ENCODE assay signal across 16 cellular contexts in genomic region chr15:101210466-101210865, GRCh38. TPM values are rescaled to one million over a fixed set of nuclear protein-coding genes. Genes with fewer than 3 reads are reported as not detected.
DNase-seq lines count a peak whose midpoint lies in the region; ATAC-seq, FAIRE-seq and TF ChIP-seq lines count a peak whose summit lies in the region.
"Had no signal": no experiment of that assay in that cellular context is flagged by ENCODE, and none has a peak within 500 bp of the region (broad histone marks: within the 10 kb centered on the region; RNA-seq: fewer than 3 reads in every experiment).

No MANE protein-coding gene starts in this region.

- intact Hi-C loops in GM12878 (cut with micrococcal nuclease; ENCODE audit: unreplicated experiment), result no loop called here

- RAD21 ChIA-PET in GM12878 (lab: Charles Lee; ENCODE audit: unreplicated experiment), result interaction anchor here (1.0 to 2.7 kb wide), 12 partner anchors 9 to 90 kb away, joined by 3 to 18 read pairs (median 4); partner anchors contain the start of gene CHSY1

- 100% methylated on average over 2 of the region's 2 CpGs for WGBS in GM12878 (ENCODE audit: insufficient coverage, insufficient replicate concordance, low lambda C conversion rate, missing lambda C conversion rate)

- H3K27me3 ChIP-seq in DOHH2 (ENCODE audit: control insufficient read depth, low read length) (no peaks in the 10 kb centered on the region), Loucy (ENCODE audit: insufficient read depth, low read length, poor library complexity, severe bottlenecking) (no peaks in the 10 kb centered on the region), GM12878 (replicated peaks in 1 of 2; ENCODE audit: control insufficient read depth in 2 of 2, insufficient read depth in 2 of 2, low read length in 1 of 2) (no peaks in the 10 kb centered on the region), muscle layer of duodenum (ENCODE audit: low read depth, low read length) (no peaks in the 10 kb centered on the region)

- BruUV-seq in GM12878 (replicated peaks; lab: Mats Ljungman, UMichigan), result no TSS peak

- FAIRE-seq in GM12878 (lab: Jason Lieb, UNC), result no peak

- TF ChIP-seq POLR2A in GM12878 (IDR thresholded peaks at IDR 0.05; ENCODE audit: low read depth, low read length), result no peak

- SMC1A ChIA-PET in GM12878 (lab: Charles Lee; ENCODE audit: uncharacterized antibody, unreplicated experiment), result interaction anchor here (1.0 to 2.4 kb wide), 10 partner anchors 10 to 83 kb away, joined by 3 to 10 read pairs (median 5); no protein-coding TSS in a partner anchor

- TF ChIP-seq RAD21 in GM12878 (IDR thresholded peaks at IDR 0.05; ENCODE audit: insufficient read depth, low read depth, low read length), result no peak

- in situ Hi-C loops in GM12878 (cut with MboI), result no loop called here

- H3K9me2 ChIP-seq in DOHH2 (replicated peaks; ENCODE audit: control insufficient read depth, low read length) (no peaks in the 10 kb centered on the region), Loucy (replicated peaks; ENCODE audit: low read depth, low read length) (no peaks in the 10 kb centered on the region)

- H3K36me3 ChIP-seq in DOHH2 (ENCODE audit: control insufficient read depth, low read length) (no peaks in the 10 kb centered on the region), Loucy (ENCODE audit: insufficient read depth, low read length) (peaks cover 20% of the 10 kb centered on the region; the same call in 1 of the 2 replicates), GM12878 (ENCODE audit: control insufficient read depth in 2 of 2, insufficient read depth in 2 of 2, low read length in 1 of 2) (peaks cover 3 to 4% of the 10 kb centered on the region in 2 experiments; a peak in 3 of 4 replicates), muscle layer of duodenum (ENCODE audit: control insufficient read depth in 1 of 2, insufficient read depth in 2 of 2, low read length in 2 of 2) (no peaks in the 10 kb centered on the region)

- POLR2A ChIA-PET in GM12878 (lab: Charles Lee), result interaction anchor here (1.0 to 1.1 kb wide), 2 partner anchors 9 to 35 kb away, joined by 4 to 6 read pairs; no protein-coding TSS in a partner anchor

- no peak for TF ChIP-seq CTCF in DOHH2 (IDR thresholded peaks at IDR 0.05; ENCODE audit: low read depth, low read length, poor library complexity, severe bottlenecking)
- TF ChIP-seq CTCF in Loucy (conservative IDR thresholded peaks at IDR 0.05; ENCODE audit: low read length), result no peak
- no peak for TF ChIP-seq CTCF in GM12878 (IDR thresholded peaks at IDR 0.05 in 2 of 3, conservative IDR thresholded peaks at IDR 0.05 in 1 of 3; ENCODE audit: control insufficient read depth in 2 of 3, extremely low read depth in 1 of 3, insufficient read depth in 1 of 3, low read depth in 3 of 3, low read length in 3 of 3)

- no peak overlapping the region for H3K4me3 ChIP-seq in DOHH2 (ENCODE audit: low read length)
- no peak overlapping the region for H3K4me3 ChIP-seq in Loucy (ENCODE audit: low read length, poor library complexity, severe bottlenecking)
- H3K4me3 ChIP-seq in GM12878, result no peak overlapping the region
- no peak overlapping the region for H3K4me3 ChIP-seq in muscle layer of duodenum (ENCODE audit: low read depth in 1 of 2, low read length in 2 of 2)

- DNase-seq in GM12878 (ENCODE audit: low read depth, low spot score) (no peak), SKM-1 treated with dmso at 0.1 percent for 144 hours (lab: John Stamatoyannopoulos, UW; ENCODE audit: unreplicated experiment) (no peak), superior temporal gyrus (ENCODE audit: extremely low spot score) (no peak), globus pallidus (ENCODE audit: low spot score) (no peak)
- DNase-seq: activated CD8-positive, alpha-beta memory T cell treated with anti-CD3 and anti-CD28 coated beads for 24 hours; effector memory CD4-positive, alpha-beta T cell; hypothalamus; NCI-H1417; NCI-H526; stimulated activated CD4-positive, alpha-beta T cell treated with anti-CD3 and anti-CD28 coated beads, Interleukin-2, amount 100 ng/mL, for 48 hours; stimulated activated naive CD8-positive, alpha-beta T cell treated with anti-CD3 and anti-CD28 coated beads, Interleukin-15, Interleukin-2, amounts not matched to agents 100 U/mL and 50 U/mL, for 24 hours; T-cell had no signal

- no peaks in the 10 kb centered on the region for H4K20me1 ChIP-seq in DOHH2 (ENCODE audit: control insufficient read depth, insufficient read depth, low read depth, low read length)
- peaks cover 95% of the 10 kb centered on the region for H4K20me1 ChIP-seq in Loucy (ENCODE audit: insufficient read depth, low read length, poor library complexity, severe bottlenecking)
- no peaks in the 10 kb centered on the region for H4K20me1 ChIP-seq in GM12878 (ENCODE audit: control insufficient read depth, insufficient read depth)

- 0 out of 2 replicates have a peak overlapping the region, but pooled peaks have one; percentile 4 for H3K4me2 ChIP-seq in DOHH2 (ENCODE audit: low read length)
- H3K4me2 ChIP-seq in Loucy (ENCODE audit: low read depth, low read length, poor library complexity, severe bottlenecking), result peak overlapping the region; percentile 13
- H3K4me2 ChIP-seq in GM12878 (ENCODE audit: control insufficient read depth, insufficient read depth), result peak overlapping the region; percentile 35; the same call in 1 of the 2 replicates

- H3F3A ChIP-seq in DOHH2 (ENCODE audit: control insufficient read depth, insufficient read depth), result no peaks in the 10 kb centered on the region
- 0 out of 2 replicates have a peak, but pooled peaks cover 3% of the 10 kb centered on the region for H3F3A ChIP-seq in Loucy (ENCODE audit: low read depth)

- H3K4me1 ChIP-seq in DOHH2 (ENCODE audit: control insufficient read depth, low read length), result peaks cover 8% of the 10 kb centered on the region
- H3K4me1 ChIP-seq in Loucy (ENCODE audit: insufficient read depth, low read length, poor library complexity, severe bottlenecking), result peaks cover 27% of the 10 kb centered on the region
- peaks cover 9% of the 10 kb centered on the region; the same call in 1 of the 2 replicates for H3K4me1 ChIP-seq in GM12878 (ENCODE audit: control insufficient read depth, insufficient read depth, low read length)
- peaks cover 23 to 28% of the 10 kb centered on the region in 2 donors for H3K4me1 ChIP-seq in muscle layer of duodenum (ENCODE audit: control insufficient read depth in 1 of 2, insufficient read depth in 2 of 2, low read length in 2 of 2)

- no peaks in the 10 kb centered on the region for H3K9me3 ChIP-seq in DOHH2 (ENCODE audit: control insufficient read depth, insufficient read depth, low read length)
- H3K9me3 ChIP-seq in Loucy (ENCODE audit: insufficient read depth, low read depth, low read length), result no peaks in the 10 kb centered on the region
- no peaks in the 10 kb centered on the region; the same call in 2 of the 3 replicates for H3K9me3 ChIP-seq in GM12878 (replicated peaks; ENCODE audit: control insufficient read depth, insufficient read depth, low read length)
- no peaks in the 10 kb centered on the region for H3K9me3 ChIP-seq in muscle layer of duodenum (ENCODE audit: control insufficient read depth in 1 of 2, low read length in 2 of 2)

- no peak overlapping the region for H3K9ac ChIP-seq in Loucy (ENCODE audit: low read depth, low read length, poor library complexity, severe bottlenecking)
- H3K9ac ChIP-seq in GM12878 (ENCODE audit: control insufficient read depth, insufficient read depth, low read length), result no peak overlapping the region

- H3K79me2 ChIP-seq in DOHH2 (ENCODE audit: control insufficient read depth, low read length) (peaks cover 88% of the 10 kb centered on the region), Loucy (ENCODE audit: insufficient read depth, low read length) (peaks cover 100% of the 10 kb centered on the region), GM12878 (ENCODE audit: control insufficient read depth, insufficient read depth, low read length) (peaks cover 75% of the 10 kb centered on the region)

- ATAC-seq in GM12878, result peak; percentile 77
- no peak for ATAC-seq in HG03159 (IDR thresholded peaks at IDR 0.05; ENCODE audit: unreplicated experiment)
- ATAC-seq: stimulated activated naive CD8-positive, alpha-beta T cell treated with anti-CD3 and anti-CD28 coated beads, Interleukin-15, Interleukin-2, amounts not matched to agents 100 U/mL and 50 U/mL, for 24 hours; T-cell had no signal

- no peak for TF ChIP-seq EP300 in GM12878 (IDR thresholded peaks at IDR 0.05; ENCODE audit: borderline replicate concordance in 1 of 2, control insufficient read depth in 1 of 2, low read depth in 2 of 2, low read length in 2 of 2)

- CTCF ChIA-PET in GM12878 (lab: Yijun Ruan, JAX), result interaction anchor here (0.9 to 1.6 kb wide), 11 partner anchors 9 to 93 kb away, joined by 3 to 6 read pairs (median 4); no protein-coding TSS in a partner anchor

- H2AFZ ChIP-seq in Loucy (ENCODE audit: low read length) (no peak overlapping the region), GM12878 (ENCODE audit: control insufficient read depth, low read depth, low read length) (no peak overlapping the region)

- H3K27ac ChIP-seq in DOHH2 (ENCODE audit: low read depth, low read length) (no peak overlapping the region), GM12878 (ENCODE audit: control insufficient read depth, insufficient read depth) (peak overlapping the region; percentile 55), muscle layer of duodenum (ENCODE audit: low read length) (peak overlapping the region; percentile 57)

TF ChIP-seq in GM12878, 131 proteins besides CTCF, POLR2A, EP300 and RAD21:
- no peak for TF ChIP-seq BMI1 (IDR thresholded peaks at IDR 0.05; ENCODE audit: borderline replicate concordance)
- peak; percentile 66; the same call in 1 of the 2 replicates for TF ChIP-seq SPI1 (IDR thresholded peaks at IDR 0.05; ENCODE audit: borderline replicate concordance, insufficient read depth, low read depth, low read length)
- TF ChIP-seq KDM1A (IDR thresholded peaks at IDR 0.05; ENCODE audit: borderline replicate concordance), result no peak
- TF ChIP-seq TCF7 (IDR thresholded peaks at IDR 0.05; ENCODE audit: borderline replicate concordance), result no peak

RNA-seq across cellular contexts. Expression of gene CHSY1, which starts 41.4 kb away (rescaled TPM):
- 82.5 and 96.0 TPM in 2 replicates for total RNA-seq in GM12878 (2013; cell fraction: nucleolus; rRNA removed)
- 9.8 and 11.1 TPM in 2 replicates for total RNA-seq in GM12878 (2014; rRNA removed)
- 14.2 and 14.7 TPM in 2 replicates for total RNA-seq in GM12878 (2014; rRNA removed; fragmentation: Illumina TruSeq; extraction: Trizol)
- total RNA-seq in GM12878 (2021), result 17.5 and 17.8 TPM in 2 replicates
- 7.5 TPM for polyA plus RNA-seq in GM12878 (2011; ENCODE audit: low read depth)
- polyA plus RNA-seq in GM12878 (2011; rRNA removed), result 31.2 and 41.1 TPM in 2 replicates
- 17.9 and 23.9 TPM in 2 replicates for polyA plus RNA-seq in GM12878 (2011; cell fraction: cytosol; rRNA removed)
- polyA plus RNA-seq in GM12878 (2011; cell fraction: nucleus; rRNA removed), result 19.2 and 19.8 TPM in 2 replicates
- polyA plus RNA-seq in GM12878 (2012), result 7.4 and 12.5 TPM in 2 replicates
- polyA plus RNA-seq in GM12878 (2014; fragmentation: Illumina TruSeq; extraction: Trizol), result 16.1 and 18.9 TPM in 2 replicates
- polyA plus RNA-seq in GM12878 (2014; fragmentation: Nextera tagmentation; extraction: Ambion mirVana), result 10 to 100 TPM in 1 of 2 experiments, 1 to 10 TPM in 1; 5.1 to 10.0 TPM
- 10.8 and 11.0 TPM in 2 replicates for polyA plus RNA-seq in GM12878 (2014; rRNA removed)
- 1 to 10 TPM; 1.4 to 1.8 TPM for polyA plus RNA-seq in GM12878 (2016; fragmentation: Nextera tagmentation; extraction: Ambion mirVana)
- polyA minus RNA-seq in GM12878 (2011; rRNA and poly(A)+ RNA removed), result 36.3 and 39.7 TPM in 2 replicates
- 14.3 and 16.0 TPM in 2 replicates for polyA minus RNA-seq in GM12878 (2011; cell fraction: cytosol; rRNA and poly(A)+ RNA removed)
- 13.2 and 20.8 TPM in 2 replicates for polyA minus RNA-seq in GM12878 (2011; cell fraction: nucleus; rRNA and poly(A)+ RNA removed)
